Comparison of ENCODE assay signal across 1 cellular context in the genomic region with DNA sequence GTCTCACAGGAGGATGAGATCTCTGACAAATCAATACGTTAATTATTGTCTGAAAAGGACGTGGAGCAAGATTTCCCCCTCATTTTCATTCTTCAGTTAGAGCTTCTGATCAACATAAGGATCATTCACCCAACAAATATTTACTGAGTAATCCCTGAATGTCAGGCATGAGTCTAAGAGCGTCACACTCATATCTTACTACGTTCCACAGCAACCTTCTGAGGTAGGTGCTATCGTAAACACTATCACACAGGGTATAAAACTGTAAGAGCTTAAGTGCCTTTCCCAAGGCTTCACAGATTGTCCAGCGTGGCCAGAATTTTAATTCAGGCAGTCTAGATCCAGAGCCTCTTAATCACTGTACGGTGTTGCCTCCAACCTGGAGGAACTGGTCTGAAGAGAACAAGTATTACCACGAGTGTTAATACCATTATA.
A peak's percentile ranks its signal among the peaks of the same experiment; 100 is the strongest.
TF ChIP-seq lines count a peak whose summit lies in the region.

No MANE protein-coding gene starts in this region.

TF ChIP-seq in HepG2, 621 proteins besides CTCF, POLR2A, EP300 and RAD21:
- TF ChIP-seq FOSL2 (CRISPR knock-in tag; IDR thresholded peaks at IDR 0.05) (peak; percentile 43), ZNF121 (CRISPR knock-in tag; IDR thresholded peaks at IDR 0.05) (no peak), SAP130 (CRISPR knock-in tag; IDR thresholded peaks at IDR 0.05; ENCODE audit: low read depth) (0 out of 2 replicates have a peak, but pooled peaks have one; percentile 25), SALL2 (CRISPR knock-in tag; IDR thresholded peaks at IDR 0.05) (no peak), MYC (CRISPR knock-in tag; IDR thresholded peaks at IDR 0.05; ENCODE audit: borderline replicate concordance) (no peak), FOXA1 (IDR thresholded peaks at IDR 0.05) (no peak), FOXA1 (CRISPR knock-in tag; IDR thresholded peaks at IDR 0.05) (peak; percentile 37; the same call in 1 of the 2 replicates), MBD4 (IDR thresholded peaks at IDR 0.05; ENCODE audit: borderline replicate concordance, low read length) (0 out of 2 replicates have a peak, but pooled peaks have one; percentile 26), ZFP36L1 (CRISPR knock-in tag; IDR thresholded peaks at IDR 0.05) (no peak), ZNF510 (CRISPR knock-in tag; IDR thresholded peaks at IDR 0.05; ENCODE audit: low read depth) (no peak), AHR (CRISPR knock-in tag; IDR thresholded peaks at IDR 0.05) (no peak), CHCHD3 (CRISPR knock-in tag; IDR thresholded peaks at IDR 0.05) (no peak), FOXA3 (CRISPR knock-in tag; IDR thresholded peaks at IDR 0.05) (peak; percentile 23; the same call in 1 of the 2 replicates), HMG20A (CRISPR knock-in tag; IDR thresholded peaks at IDR 0.05; ENCODE audit: borderline replicate concordance) (peak; percentile 36; the same call in 1 of the 2 replicates), ZBTB21 (CRISPR knock-in tag; IDR thresholded peaks at IDR 0.05) (peak; percentile 82), ZNF124 (CRISPR knock-in tag; IDR thresholded peaks at IDR 0.05) (no peak), ZNF225 (CRISPR knock-in tag; IDR thresholded peaks at IDR 0.05) (no peak), ZFP37 (CRISPR knock-in tag; IDR thresholded peaks at IDR 0.05; ENCODE audit: borderline replicate concordance) (no peak), RBM22 (optimal IDR thresholded peaks at IDR 0.05; ENCODE audit: low read length) (peak; percentile 67), TRIM24 (CRISPR knock-in tag; IDR thresholded peaks at IDR 0.05) (no peak)
- TF ChIP-seq, protein P1, sequence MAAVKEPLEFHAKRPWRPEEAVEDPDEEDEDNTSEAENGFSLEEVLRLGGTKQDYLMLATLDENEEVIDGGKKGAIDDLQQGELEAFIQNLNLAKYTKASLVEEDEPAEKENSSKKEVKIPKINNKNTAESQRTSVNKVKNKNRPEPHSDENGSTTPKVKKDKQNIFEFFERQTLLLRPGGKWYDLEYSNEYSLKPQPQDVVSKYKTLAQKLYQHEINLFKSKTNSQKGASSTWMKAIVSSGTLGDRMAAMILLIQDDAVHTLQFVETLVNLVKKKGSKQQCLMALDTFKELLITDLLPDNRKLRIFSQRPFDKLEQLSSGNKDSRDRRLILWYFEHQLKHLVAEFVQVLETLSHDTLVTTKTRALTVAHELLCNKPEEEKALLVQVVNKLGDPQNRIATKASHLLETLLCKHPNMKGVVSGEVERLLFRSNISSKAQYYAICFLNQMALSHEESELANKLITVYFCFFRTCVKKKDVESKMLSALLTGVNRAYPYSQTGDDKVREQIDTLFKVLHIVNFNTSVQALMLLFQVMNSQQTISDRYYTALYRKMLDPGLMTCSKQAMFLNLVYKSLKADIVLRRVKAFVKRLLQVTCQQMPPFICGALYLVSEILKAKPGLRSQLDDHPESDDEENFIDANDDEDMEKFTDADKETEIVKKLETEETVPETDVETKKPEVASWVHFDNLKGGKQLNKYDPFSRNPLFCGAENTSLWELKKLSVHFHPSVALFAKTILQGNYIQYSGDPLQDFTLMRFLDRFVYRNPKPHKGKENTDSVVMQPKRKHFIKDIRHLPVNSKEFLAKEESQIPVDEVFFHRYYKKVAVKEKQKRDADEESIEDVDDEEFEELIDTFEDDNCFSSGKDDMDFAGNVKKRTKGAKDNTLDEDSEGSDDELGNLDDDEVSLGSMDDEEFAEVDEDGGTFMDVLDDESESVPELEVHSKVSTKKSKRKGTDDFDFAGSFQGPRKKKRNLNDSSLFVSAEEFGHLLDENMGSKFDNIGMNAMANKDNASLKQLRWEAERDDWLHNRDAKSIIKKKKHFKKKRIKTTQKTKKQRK (IDR thresholded peaks at IDR 0.05; ENCODE audit: low read length) = no peak
- TF ChIP-seq, protein P2, sequence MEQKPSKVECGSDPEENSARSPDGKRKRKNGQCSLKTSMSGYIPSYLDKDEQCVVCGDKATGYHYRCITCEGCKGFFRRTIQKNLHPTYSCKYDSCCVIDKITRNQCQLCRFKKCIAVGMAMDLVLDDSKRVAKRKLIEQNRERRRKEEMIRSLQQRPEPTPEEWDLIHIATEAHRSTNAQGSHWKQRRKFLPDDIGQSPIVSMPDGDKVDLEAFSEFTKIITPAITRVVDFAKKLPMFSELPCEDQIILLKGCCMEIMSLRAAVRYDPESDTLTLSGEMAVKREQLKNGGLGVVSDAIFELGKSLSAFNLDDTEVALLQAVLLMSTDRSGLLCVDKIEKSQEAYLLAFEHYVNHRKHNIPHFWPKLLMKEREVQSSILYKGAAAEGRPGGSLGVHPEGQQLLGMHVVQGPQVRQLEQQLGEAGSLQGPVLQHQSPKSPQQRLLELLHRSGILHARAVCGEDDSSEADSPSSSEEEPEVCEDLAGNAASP (CRISPR knock-in tag; IDR thresholded peaks at IDR 0.05; ENCODE audit: borderline replicate concordance) = 0 out of 2 replicates have a peak, but pooled peaks have one; percentile 4
- TF ChIP-seq, protein P3, sequence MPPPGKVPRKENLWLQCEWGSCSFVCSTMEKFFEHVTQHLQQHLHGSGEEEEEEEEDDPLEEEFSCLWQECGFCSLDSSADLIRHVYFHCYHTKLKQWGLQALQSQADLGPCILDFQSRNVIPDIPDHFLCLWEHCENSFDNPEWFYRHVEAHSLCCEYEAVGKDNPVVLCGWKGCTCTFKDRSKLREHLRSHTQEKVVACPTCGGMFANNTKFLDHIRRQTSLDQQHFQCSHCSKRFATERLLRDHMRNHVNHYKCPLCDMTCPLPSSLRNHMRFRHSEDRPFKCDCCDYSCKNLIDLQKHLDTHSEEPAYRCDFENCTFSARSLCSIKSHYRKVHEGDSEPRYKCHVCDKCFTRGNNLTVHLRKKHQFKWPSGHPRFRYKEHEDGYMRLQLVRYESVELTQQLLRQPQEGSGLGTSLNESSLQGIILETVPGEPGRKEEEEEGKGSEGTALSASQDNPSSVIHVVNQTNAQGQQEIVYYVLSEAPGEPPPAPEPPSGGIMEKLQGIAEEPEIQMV (CRISPR knock-in tag; IDR thresholded peaks at IDR 0.05; ENCODE audit: low read depth) = no peak
- TF ChIP-seq, protein P4, sequence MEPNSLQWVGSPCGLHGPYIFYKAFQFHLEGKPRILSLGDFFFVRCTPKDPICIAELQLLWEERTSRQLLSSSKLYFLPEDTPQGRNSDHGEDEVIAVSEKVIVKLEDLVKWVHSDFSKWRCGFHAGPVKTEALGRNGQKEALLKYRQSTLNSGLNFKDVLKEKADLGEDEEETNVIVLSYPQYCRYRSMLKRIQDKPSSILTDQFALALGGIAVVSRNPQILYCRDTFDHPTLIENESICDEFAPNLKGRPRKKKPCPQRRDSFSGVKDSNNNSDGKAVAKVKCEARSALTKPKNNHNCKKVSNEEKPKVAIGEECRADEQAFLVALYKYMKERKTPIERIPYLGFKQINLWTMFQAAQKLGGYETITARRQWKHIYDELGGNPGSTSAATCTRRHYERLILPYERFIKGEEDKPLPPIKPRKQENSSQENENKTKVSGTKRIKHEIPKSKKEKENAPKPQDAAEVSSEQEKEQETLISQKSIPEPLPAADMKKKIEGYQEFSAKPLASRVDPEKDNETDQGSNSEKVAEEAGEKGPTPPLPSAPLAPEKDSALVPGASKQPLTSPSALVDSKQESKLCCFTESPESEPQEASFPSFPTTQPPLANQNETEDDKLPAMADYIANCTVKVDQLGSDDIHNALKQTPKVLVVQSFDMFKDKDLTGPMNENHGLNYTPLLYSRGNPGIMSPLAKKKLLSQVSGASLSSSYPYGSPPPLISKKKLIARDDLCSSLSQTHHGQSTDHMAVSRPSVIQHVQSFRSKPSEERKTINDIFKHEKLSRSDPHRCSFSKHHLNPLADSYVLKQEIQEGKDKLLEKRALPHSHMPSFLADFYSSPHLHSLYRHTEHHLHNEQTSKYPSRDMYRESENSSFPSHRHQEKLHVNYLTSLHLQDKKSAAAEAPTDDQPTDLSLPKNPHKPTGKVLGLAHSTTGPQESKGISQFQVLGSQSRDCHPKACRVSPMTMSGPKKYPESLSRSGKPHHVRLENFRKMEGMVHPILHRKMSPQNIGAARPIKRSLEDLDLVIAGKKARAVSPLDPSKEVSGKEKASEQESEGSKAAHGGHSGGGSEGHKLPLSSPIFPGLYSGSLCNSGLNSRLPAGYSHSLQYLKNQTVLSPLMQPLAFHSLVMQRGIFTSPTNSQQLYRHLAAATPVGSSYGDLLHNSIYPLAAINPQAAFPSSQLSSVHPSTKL (CRISPR knock-in tag; IDR thresholded peaks at IDR 0.05) = peak; percentile 44; the same call in 1 of the 2 replicates
